In the genomic region with DNA sequence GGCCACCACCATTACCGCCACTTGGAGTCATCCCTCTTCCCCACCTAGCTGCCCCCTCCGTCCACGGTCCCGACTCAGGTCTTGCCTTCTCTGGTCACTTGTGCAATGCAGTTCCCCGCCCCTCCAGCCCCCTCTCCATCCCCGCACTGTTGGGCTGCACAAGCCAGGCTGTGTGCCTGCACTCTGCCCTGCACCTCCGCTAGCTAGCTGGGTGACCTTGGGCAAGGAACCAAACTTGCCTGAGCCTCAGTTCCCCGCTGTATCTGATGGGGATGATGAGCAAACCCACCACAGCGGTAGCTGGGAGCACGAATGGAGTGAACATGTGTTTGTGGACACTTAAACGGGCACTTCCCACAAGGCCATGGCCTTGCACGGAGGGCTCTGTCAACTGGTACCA, we compare ENCODE assay signal across 1 cellular context.
TF ChIP-seq lines count a peak whose summit lies in the region.

No MANE protein-coding gene starts in this region.

TF ChIP-seq in HepG2, 621 proteins besides CTCF, POLR2A, EP300 and RAD21 (continues in another document):
- TF ChIP-seq FOXK2 (IDR thresholded peaks at IDR 0.05), result no peak
- TF ChIP-seq ZNF768 (CRISPR knock-in tag; IDR thresholded peaks at IDR 0.05), result peak; percentile 67; the same call in 1 of the 2 replicates
- TF ChIP-seq, protein P1, sequence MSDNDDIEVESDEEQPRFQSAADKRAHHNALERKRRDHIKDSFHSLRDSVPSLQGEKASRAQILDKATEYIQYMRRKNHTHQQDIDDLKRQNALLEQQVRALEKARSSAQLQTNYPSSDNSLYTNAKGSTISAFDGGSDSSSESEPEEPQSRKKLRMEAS (IDR thresholded peaks at IDR 0.05), result peak; percentile 22; the same call in 1 of the 2 replicates
- no peak for TF ChIP-seq TOPORS (CRISPR knock-in tag; IDR thresholded peaks at IDR 0.05)
- TF ChIP-seq ZBTB38 (CRISPR knock-in tag; IDR thresholded peaks at IDR 0.05), result peak; percentile 54; the same call in 1 of the 2 replicates
- 0 out of 2 replicates have a peak, but pooled peaks have one; percentile 18 for TF ChIP-seq ZMYM3 (CRISPR knock-in tag; IDR thresholded peaks at IDR 0.05)
- 0 out of 2 replicates have a peak, but pooled peaks have one; percentile 13 for TF ChIP-seq ZNF746 (CRISPR knock-in tag; IDR thresholded peaks at IDR 0.05)
- TF ChIP-seq, protein P2, sequence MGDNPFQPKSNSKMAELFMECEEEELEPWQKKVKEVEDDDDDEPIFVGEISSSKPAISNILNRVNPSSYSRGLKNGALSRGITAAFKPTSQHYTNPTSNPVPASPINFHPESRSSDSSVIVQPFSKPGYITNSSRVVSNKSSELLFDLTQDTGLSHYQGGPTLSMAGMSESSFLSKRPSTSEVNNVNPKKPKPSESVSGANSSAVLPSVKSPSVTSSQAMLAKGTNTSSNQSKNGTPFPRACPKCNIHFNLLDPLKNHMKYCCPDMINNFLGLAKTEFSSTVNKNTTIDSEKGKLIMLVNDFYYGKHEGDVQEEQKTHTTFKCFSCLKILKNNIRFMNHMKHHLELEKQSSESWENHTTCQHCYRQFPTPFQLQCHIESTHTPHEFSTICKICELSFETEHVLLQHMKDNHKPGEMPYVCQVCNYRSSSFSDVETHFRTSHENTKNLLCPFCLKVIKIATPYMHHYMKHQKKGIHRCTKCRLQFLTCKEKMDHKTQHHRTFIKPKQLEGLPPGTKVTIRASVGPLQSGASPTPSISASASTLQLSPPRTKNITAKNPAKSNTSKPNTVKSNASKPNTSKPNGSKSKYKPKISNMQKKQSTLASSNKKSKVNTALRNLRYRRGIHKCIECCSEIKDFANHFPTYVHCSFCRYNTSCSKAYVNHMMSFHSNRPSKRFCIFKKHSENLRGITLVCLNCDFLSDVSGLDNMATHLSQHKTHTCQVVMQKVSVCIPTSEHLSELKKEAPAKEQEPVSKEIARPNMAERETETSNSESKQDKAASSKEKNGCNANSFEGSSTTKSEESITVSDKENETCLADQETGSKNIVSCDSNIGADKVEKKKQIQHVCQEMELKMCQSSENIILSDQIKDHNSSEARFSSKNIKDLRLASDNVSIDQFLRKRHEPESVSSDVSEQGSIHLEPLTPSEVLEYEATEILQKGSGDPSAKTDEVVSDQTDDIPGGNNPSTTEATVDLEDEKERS (CRISPR knock-in tag; IDR thresholded peaks at IDR 0.05), result peak; percentile 40; the same call in 1 of the 2 replicates
- TF ChIP-seq CEBPB (IDR thresholded peaks at IDR 0.05; ENCODE audit: borderline replicate concordance, low read depth, low read length), result 0 out of 2 replicates have a peak, but pooled peaks have one; percentile 9
- TF ChIP-seq, protein P3, sequence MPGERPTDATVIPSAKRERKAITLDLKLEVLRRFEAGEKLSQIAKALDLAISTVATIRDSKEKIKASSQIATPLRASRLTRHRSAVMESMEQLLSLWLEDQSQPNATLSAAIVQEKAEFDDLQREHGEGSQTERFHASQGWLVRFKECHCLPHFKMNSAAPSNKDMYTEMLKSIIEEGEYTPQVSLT (CRISPR knock-in tag; IDR thresholded peaks at IDR 0.05; ENCODE audit: borderline replicate concordance, low read depth), result no peak
- TF ChIP-seq ZBTB7A (CRISPR knock-in tag; IDR thresholded peaks at IDR 0.05), result 0 out of 2 replicates have a peak, but pooled peaks have one; percentile 47
- peak; percentile 55 for TF ChIP-seq AGO2 (optimal IDR thresholded peaks at IDR 0.05; ENCODE audit: low read depth, low read length)
- peak; percentile 60 for TF ChIP-seq ZNF263 (CRISPR knock-in tag; IDR thresholded peaks at IDR 0.05)
- 0 out of 2 replicates have a peak, but pooled peaks have one; percentile 24 for TF ChIP-seq ZMYM4 (CRISPR knock-in tag; IDR thresholded peaks at IDR 0.05)
- peak; percentile 40 for TF ChIP-seq HNF4A (CRISPR knock-in tag; IDR thresholded peaks at IDR 0.05)
- TF ChIP-seq SALL1 (CRISPR knock-in tag; IDR thresholded peaks at IDR 0.05), result peak; percentile 15; the same call in 1 of the 2 replicates
- TF ChIP-seq SP5 (CRISPR knock-in tag; IDR thresholded peaks at IDR 0.05; ENCODE audit: borderline replicate concordance, low read depth), result peak; percentile 20; the same call in 1 of the 2 replicates
- TF ChIP-seq, protein P4, sequence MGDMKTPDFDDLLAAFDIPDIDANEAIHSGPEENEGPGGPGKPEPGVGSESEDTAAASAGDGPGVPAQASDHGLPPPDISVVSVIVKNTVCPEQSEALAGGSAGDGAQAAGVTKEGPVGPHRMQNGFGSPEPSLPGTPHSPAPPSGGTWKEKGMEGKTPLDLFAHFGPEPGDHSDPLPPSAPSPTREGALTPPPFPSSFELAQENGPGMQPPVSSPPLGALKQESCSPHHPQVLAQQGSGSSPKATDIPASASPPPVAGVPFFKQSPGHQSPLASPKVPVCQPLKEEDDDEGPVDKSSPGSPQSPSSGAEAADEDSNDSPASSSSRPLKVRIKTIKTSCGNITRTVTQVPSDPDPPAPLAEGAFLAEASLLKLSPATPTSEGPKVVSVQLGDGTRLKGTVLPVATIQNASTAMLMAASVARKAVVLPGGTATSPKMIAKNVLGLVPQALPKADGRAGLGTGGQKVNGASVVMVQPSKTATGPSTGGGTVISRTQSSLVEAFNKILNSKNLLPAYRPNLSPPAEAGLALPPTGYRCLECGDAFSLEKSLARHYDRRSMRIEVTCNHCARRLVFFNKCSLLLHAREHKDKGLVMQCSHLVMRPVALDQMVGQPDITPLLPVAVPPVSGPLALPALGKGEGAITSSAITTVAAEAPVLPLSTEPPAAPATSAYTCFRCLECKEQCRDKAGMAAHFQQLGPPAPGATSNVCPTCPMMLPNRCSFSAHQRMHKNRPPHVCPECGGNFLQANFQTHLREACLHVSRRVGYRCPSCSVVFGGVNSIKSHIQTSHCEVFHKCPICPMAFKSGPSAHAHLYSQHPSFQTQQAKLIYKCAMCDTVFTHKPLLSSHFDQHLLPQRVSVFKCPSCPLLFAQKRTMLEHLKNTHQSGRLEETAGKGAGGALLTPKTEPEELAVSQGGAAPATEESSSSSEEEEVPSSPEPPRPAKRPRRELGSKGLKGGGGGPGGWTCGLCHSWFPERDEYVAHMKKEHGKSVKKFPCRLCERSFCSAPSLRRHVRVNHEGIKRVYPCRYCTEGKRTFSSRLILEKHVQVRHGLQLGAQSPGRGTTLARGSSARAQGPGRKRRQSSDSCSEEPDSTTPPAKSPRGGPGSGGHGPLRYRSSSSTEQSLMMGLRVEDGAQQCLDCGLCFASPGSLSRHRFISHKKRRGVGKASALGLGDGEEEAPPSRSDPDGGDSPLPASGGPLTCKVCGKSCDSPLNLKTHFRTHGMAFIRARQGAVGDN (CRISPR knock-in tag; IDR thresholded peaks at IDR 0.05), result peak; percentile 63
- TF ChIP-seq, protein P5, sequence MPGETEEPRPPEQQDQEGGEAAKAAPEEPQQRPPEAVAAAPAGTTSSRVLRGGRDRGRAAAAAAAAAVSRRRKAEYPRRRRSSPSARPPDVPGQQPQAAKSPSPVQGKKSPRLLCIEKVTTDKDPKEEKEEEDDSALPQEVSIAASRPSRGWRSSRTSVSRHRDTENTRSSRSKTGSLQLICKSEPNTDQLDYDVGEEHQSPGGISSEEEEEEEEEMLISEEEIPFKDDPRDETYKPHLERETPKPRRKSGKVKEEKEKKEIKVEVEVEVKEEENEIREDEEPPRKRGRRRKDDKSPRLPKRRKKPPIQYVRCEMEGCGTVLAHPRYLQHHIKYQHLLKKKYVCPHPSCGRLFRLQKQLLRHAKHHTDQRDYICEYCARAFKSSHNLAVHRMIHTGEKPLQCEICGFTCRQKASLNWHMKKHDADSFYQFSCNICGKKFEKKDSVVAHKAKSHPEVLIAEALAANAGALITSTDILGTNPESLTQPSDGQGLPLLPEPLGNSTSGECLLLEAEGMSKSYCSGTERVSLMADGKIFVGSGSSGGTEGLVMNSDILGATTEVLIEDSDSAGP (CRISPR knock-in tag; IDR thresholded peaks at IDR 0.05; ENCODE audit: borderline replicate concordance), result peak; percentile 36; the same call in 1 of the 2 replicates
- TF ChIP-seq, protein P6, sequence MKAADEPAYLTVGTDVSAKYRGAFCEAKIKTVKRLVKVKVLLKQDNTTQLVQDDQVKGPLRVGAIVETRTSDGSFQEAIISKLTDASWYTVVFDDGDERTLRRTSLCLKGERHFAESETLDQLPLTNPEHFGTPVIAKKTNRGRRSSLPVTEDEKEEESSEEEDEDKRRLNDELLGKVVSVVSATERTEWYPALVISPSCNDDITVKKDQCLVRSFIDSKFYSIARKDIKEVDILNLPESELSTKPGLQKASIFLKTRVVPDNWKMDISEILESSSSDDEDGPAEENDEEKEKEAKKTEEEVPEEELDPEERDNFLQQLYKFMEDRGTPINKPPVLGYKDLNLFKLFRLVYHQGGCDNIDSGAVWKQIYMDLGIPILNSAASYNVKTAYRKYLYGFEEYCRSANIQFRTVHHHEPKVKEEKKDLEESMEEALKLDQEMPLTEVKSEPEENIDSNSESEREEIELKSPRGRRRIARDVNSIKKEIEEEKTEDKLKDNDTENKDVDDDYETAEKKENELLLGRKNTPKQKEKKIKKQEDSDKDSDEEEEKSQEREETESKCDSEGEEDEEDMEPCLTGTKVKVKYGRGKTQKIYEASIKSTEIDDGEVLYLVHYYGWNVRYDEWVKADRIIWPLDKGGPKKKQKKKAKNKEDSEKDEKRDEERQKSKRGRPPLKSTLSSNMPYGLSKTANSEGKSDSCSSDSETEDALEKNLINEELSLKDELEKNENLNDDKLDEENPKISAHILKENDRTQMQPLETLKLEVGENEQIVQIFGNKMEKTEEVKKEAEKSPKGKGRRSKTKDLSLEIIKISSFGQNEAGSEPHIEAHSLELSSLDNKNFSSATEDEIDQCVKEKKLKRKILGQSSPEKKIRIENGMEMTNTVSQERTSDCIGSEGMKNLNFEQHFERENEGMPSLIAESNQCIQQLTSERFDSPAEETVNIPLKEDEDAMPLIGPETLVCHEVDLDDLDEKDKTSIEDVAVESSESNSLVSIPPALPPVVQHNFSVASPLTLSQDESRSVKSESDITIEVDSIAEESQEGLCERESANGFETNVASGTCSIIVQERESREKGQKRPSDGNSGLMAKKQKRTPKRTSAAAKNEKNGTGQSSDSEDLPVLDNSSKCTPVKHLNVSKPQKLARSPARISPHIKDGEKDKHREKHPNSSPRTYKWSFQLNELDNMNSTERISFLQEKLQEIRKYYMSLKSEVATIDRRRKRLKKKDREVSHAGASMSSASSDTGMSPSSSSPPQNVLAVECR (CRISPR knock-in tag; IDR thresholded peaks at IDR 0.05; ENCODE audit: borderline replicate concordance), result 0 out of 2 replicates have a peak, but pooled peaks have one; percentile 34
- TF ChIP-seq ZNF34 (CRISPR knock-in tag; IDR thresholded peaks at IDR 0.05; ENCODE audit: borderline replicate concordance), result no peak
- TF ChIP-seq HNRNPL (IDR thresholded peaks at IDR 0.05; ENCODE audit: low read depth, low read length), result no peak
- no peak for TF ChIP-seq FOXO1 (CRISPR knock-in tag; IDR thresholded peaks at IDR 0.05)
- no peak for TF ChIP-seq ELF3 (CRISPR knock-in tag; IDR thresholded peaks at IDR 0.05)
- TF ChIP-seq LCORL (IDR thresholded peaks at IDR 0.05), result no peak
- peak; percentile 42; the same call in 1 of the 2 replicates for TF ChIP-seq LCORL (CRISPR knock-in tag; IDR thresholded peaks at IDR 0.05)
- TF ChIP-seq, protein P7, sequence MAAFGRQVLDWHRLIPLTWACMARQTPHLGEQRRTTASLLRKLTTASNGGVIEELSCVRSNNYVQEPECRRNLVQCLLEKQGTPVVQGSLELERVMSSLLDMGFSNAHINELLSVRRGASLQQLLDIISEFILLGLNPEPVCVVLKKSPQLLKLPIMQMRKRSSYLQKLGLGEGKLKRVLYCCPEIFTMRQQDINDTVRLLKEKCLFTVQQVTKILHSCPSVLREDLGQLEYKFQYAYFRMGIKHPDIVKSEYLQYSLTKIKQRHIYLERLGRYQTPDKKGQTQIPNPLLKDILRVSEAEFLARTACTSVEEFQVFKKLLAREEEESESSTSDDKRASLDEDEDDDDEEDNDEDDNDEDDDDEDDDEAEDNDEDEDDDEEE (CRISPR knock-in tag; IDR thresholded peaks at IDR 0.05), result no peak
- TF ChIP-seq, protein P8, sequence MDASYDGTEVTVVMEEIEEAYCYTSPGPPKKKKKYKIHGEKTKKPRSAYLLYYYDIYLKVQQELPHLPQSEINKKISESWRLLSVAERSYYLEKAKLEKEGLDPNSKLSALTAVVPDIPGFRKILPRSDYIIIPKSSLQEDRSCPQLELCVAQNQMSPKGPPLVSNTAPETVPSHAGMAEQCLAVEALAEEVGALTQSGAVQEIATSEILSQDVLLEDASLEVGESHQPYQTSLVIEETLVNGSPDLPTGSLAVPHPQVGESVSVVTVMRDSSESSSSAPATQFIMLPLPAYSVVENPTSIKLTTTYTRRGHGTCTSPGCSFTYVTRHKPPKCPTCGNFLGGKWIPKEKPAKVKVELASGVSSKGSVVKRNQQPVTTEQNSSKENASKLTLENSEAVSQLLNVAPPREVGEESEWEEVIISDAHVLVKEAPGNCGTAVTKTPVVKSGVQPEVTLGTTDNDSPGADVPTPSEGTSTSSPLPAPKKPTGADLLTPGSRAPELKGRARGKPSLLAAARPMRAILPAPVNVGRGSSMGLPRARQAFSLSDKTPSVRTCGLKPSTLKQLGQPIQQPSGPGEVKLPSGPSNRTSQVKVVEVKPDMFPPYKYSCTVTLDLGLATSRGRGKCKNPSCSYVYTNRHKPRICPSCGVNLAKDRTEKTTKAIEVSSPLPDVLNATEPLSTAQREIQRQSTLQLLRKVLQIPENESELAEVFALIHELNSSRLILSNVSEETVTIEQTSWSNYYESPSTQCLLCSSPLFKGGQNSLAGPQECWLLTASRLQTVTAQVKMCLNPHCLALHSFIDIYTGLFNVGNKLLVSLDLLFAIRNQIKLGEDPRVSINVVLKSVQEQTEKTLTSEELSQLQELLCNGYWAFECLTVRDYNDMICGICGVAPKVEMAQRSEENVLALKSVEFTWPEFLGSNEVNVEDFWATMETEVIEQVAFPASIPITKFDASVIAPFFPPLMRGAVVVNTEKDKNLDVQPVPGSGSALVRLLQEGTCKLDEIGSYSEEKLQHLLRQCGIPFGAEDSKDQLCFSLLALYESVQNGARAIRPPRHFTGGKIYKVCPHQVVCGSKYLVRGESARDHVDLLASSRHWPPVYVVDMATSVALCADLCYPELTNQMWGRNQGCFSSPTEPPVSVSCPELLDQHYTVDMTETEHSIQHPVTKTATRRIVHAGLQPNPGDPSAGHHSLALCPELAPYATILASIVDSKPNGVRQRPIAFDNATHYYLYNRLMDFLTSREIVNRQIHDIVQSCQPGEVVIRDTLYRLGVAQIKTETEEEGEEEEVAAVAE (CRISPR knock-in tag; IDR thresholded peaks at IDR 0.05; ENCODE audit: borderline replicate concordance), result no peak
- TF ChIP-seq, protein P9, sequence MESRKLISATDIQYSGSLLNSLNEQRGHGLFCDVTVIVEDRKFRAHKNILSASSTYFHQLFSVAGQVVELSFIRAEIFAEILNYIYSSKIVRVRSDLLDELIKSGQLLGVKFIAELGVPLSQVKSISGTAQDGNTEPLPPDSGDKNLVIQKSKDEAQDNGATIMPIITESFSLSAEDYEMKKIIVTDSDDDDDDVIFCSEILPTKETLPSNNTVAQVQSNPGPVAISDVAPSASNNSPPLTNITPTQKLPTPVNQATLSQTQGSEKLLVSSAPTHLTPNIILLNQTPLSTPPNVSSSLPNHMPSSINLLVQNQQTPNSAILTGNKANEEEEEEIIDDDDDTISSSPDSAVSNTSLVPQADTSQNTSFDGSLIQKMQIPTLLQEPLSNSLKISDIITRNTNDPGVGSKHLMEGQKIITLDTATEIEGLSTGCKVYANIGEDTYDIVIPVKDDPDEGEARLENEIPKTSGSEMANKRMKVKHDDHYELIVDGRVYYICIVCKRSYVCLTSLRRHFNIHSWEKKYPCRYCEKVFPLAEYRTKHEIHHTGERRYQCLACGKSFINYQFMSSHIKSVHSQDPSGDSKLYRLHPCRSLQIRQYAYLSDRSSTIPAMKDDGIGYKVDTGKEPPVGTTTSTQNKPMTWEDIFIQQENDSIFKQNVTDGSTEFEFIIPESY (CRISPR knock-in tag; IDR thresholded peaks at IDR 0.05), result peak; percentile 89
- 0 out of 2 replicates have a peak, but pooled peaks have one; percentile 57 for TF ChIP-seq AKAP8 (CRISPR knock-in tag; IDR thresholded peaks at IDR 0.05)
